ENCODE assay signal across 17 cellular contexts in genomic region chr2:65319674-65320041, GRCh38.
DNase-seq lines count a peak whose midpoint lies in the region; ATAC-seq and TF ChIP-seq lines count a peak whose summit lies in the region.
"Had no signal": no experiment of that assay in that cellular context is flagged by ENCODE, and none has a peak within 500 bp of the region (broad histone marks: within the 10 kb centered on the region; RNA-seq: fewer than 3 reads in every experiment).

No MANE protein-coding gene starts in this region.

- no peaks in the 10 kb centered on the region for H3K9me3 Mint-ChIP-seq in activated T-cell treated with anti-CD3 and anti-CD28 coated beads, Interleukin-2, amount 50 U/mL, for 72 hours
- H3K9me3 Mint-ChIP-seq: nephron had no signal

- ATAC-seq in activated T-cell treated with anti-CD3 and anti-CD28 coated beads, Interleukin-2, amount 50 U/mL, for 72 hours (replicated peaks in 1 of 2): no peak
- no peak for ATAC-seq in T-helper 17 cell
- no peak for ATAC-seq in foreskin keratinocyte
- no peak for ATAC-seq in gastroesophageal sphincter
- ATAC-seq in GM18870 (IDR thresholded peaks at IDR 0.05; ENCODE audit: unreplicated experiment): no peak

- H3K9me3 ChIP-seq in T-helper 17 cell (ENCODE audit: control insufficient read depth, low read length, poor library complexity, severe bottlenecking) (no peaks in the 10 kb centered on the region), gastroesophageal sphincter (no peaks in the 10 kb centered on the region)
- H3K9me3 ChIP-seq: heart left ventricle had no signal

- H3K4me3 ChIP-seq in urinary bladder (ENCODE audit: low read depth, low read length): no peak overlapping the region
- H3K4me3 ChIP-seq in gastroesophageal sphincter: no peak overlapping the region
- H3K4me3 ChIP-seq: heart left ventricle had no signal

- 91% methylated on average over 1 of the region's 1 CpG for WGBS in urinary bladder
- WGBS in gastroesophageal sphincter (ENCODE audit: low coverage in 1 of 2), 2 donors: no CpG with 5 or more reads among the region's 1 CpG

- H3K27ac Mint-ChIP-seq in activated T-cell treated with anti-CD3 and anti-CD28 coated beads, Interleukin-2, amount 50 U/mL, for 72 hours: peak overlapping the region; percentile 54
- H3K27ac Mint-ChIP-seq in T-helper 17 cell: peak overlapping the region; percentile 87
- H3K27ac Mint-ChIP-seq: nephron; stimulated activated memory B cell treated with anti-CD40 and anti-IgM and Interleukin-4, amounts not matched to agents 10 μg/mL and 1 μg/mL and 100 μg/mL, for 72 hours had no signal

- H3K4me3 Mint-ChIP-seq in activated T-cell treated with anti-CD3 and anti-CD28 coated beads, Interleukin-2, amount 50 U/mL, for 72 hours: peak overlapping the region; percentile 57 to 62
- H3K4me3 Mint-ChIP-seq in T-helper 17 cell: no peak overlapping the region
- H3K4me3 Mint-ChIP-seq: activated naive CD4-positive, alpha-beta T cell treated with anti-CD3 and anti-CD28 coated beads, Interleukin-2, amount 10 ng/mL, durations not matched to agents 7 days and 5 days; nephron; stimulated activated memory B cell treated with anti-CD40 and anti-IgM and Interleukin-4, amounts not matched to agents 10 μg/mL and 1 μg/mL and 100 μg/mL, for 72 hours had no signal

- H3K27ac ChIP-seq in foreskin keratinocyte (peak overlapping the region; percentile 76), urinary bladder (ENCODE audit: low read depth) (peak overlapping the region; percentile 72), gastroesophageal sphincter (peak overlapping the region in 2 of 4 donors; percentile 14 to 37)
- H3K27ac ChIP-seq: HL-60 had no signal

- peaks cover 53% of the 10 kb centered on the region for H3K4me1 ChIP-seq in foreskin keratinocyte
- H3K4me1 ChIP-seq in urinary bladder (ENCODE audit: insufficient read depth): no peaks in the 10 kb centered on the region
- H3K4me1 ChIP-seq in gastroesophageal sphincter: peaks cover 0 to 8% (median 0%) of the 10 kb centered on the region in 3 donors

- TF ChIP-seq CTCF in foreskin keratinocyte (conservative IDR thresholded peaks at IDR 0.05): no peak
- TF ChIP-seq CTCF in gastroesophageal sphincter (IDR thresholded peaks at IDR 0.05): no peak

- no peaks in the 10 kb centered on the region for H3K36me3 ChIP-seq in urinary bladder (ENCODE audit: insufficient read depth)
- H3K36me3 ChIP-seq in gastroesophageal sphincter: peaks cover 0 to 20% of the 10 kb centered on the region in 2 donors

- no peaks in the 10 kb centered on the region for H3K27me3 ChIP-seq in foreskin keratinocyte
- no peaks in the 10 kb centered on the region for H3K27me3 ChIP-seq in gastroesophageal sphincter
- H3K27me3 ChIP-seq: heart left ventricle had no signal

- H3K4me1 Mint-ChIP-seq in activated T-cell treated with anti-CD3 and anti-CD28 coated beads, Interleukin-2, amount 50 U/mL, for 72 hours (ENCODE audit: low read depth): peaks cover 31% of the 10 kb centered on the region
- peaks cover 15% of the 10 kb centered on the region for H3K4me1 Mint-ChIP-seq in T-helper 17 cell
- H3K4me1 Mint-ChIP-seq: nephron had no signal

- peaks cover 0 to 6% of the 10 kb centered on the region in 2 donors for H3K36me3 Mint-ChIP-seq in activated T-cell treated with anti-CD3 and anti-CD28 coated beads, Interleukin-2, amount 50 U/mL, for 72 hours (ENCODE audit: insufficient read depth in 2 of 2)
- no peaks in the 10 kb centered on the region for H3K36me3 Mint-ChIP-seq in T-helper 17 cell (ENCODE audit: low read depth)

- TF ChIP-seq EP300 in gastroesophageal sphincter (IDR thresholded peaks at IDR 0.05): no peak

- TF ChIP-seq POLR2A in gastroesophageal sphincter (IDR thresholded peaks at IDR 0.05): no peak

- DNase-seq in activated T-cell treated with anti-CD3 and anti-CD28 coated beads, Interleukin-2, amount 50 U/mL, for 72 hours: no peak
- DNase-seq in activated T-cell treated with anti-CD3 and anti-CD28 coated beads for 4 hours: no peak
- no peak for DNase-seq in T-helper 17 cell
- DNase-seq in foreskin keratinocyte: no peak
- DNase-seq in NCI-H1436 treated with DMSO at 0.1 percent for 48 hours (lab: John Stamatoyannopoulos, UW): no peak
- DNase-seq: activated CD8-positive, alpha-beta memory T cell treated with anti-CD3 and anti-CD28 coated beads for 24 hours; activated naive CD4-positive, alpha-beta T cell treated with anti-CD3 and anti-CD28 coated beads, Interleukin-2, amount 10 ng/mL, durations not matched to agents 7 days and 5 days; Karpas-422; NCI-H1694 treated with DMSO at 0.1 percent for 48 hours; NCI-H526 treated with DMSO at 0.1 percent for 48 hours had no signal

- no peaks in the 10 kb centered on the region for H3K27me3 Mint-ChIP-seq in activated T-cell treated with anti-CD3 and anti-CD28 coated beads, Interleukin-2, amount 50 U/mL, for 72 hours (ENCODE audit: low read depth)
- no peaks in the 10 kb centered on the region for H3K27me3 Mint-ChIP-seq in T-helper 17 cell
- H3K27me3 Mint-ChIP-seq: activated naive CD4-positive, alpha-beta T cell treated with anti-CD3 and anti-CD28 coated beads, Interleukin-2, amount 10 ng/mL, durations not matched to agents 7 days and 5 days had no signal
